ENCODE assay signal across 28 cellular contexts in the genomic region with DNA sequence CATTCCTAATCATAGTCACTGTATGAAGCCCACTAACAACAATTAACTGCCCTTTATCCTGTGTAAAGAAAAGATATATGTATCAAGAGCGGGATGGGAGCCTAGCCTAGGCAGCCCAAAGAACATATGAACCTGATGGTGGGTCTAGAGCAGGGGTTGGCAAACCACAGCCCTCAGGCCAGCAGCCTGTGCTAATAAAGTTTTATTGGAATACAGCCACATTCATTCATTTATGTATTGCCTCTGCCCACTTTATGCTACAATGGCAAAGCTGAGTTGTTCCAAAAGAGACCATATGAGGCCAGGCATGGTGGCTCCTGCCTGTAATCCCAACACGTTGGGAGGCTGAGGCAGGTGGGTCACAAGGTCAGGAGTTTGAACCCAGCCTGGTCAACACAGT.
"Had no signal": no experiment of that assay in that cellular context is flagged by ENCODE, and none has a peak within 500 bp of the region (broad histone marks: within the 10 kb centered on the region; RNA-seq: fewer than 3 reads in every experiment).

No MANE protein-coding gene starts in this region.

- H3K27me3 ChIP-seq: heart left ventricle, left lung, pancreas, sigmoid colon, spleen, suprapubic skin, tibial artery, upper lobe of left lung had no signal

- FAIRE-seq: islet of Langerhans, kidney, pancreas, small intestine, urothelium cell line had no signal

- H3K4me3 ChIP-seq: heart left ventricle, left lung, lower lobe of right lung, pancreas, prostate gland, sigmoid colon, spleen, suprapubic skin, thoracic aorta, tibial artery, upper lobe of left lung had no signal

- H3K36me3 ChIP-seq: pancreas, prostate gland had no signal

- ATAC-seq: heart left ventricle; left colon; left lung; lower lobe of right lung; natural killer cell treated with Interleukin-12 subunit alpha and Interleukin-12 subunit beta and Interleukin-15 and Interleukin-18, amount 100 ng/mL, for 72 hours; pancreas; right cardiac atrium; stimulated activated effector memory CD8-positive, alpha-beta T cell treated with anti-CD3 and anti-CD28 coated beads, Interleukin-12 subunit alpha, Interleukin-12 subunit beta, amount 100 ng/mL, for 72 hours had no signal

- H3K4me1 ChIP-seq: prostate gland, suprapubic skin had no signal

- DNase-seq: heart left ventricle; hypothalamus; immature natural killer cell; kidney; left colon; left lung; lower lobe of right lung; mammary epithelial cell; mesenchymal stem cell; nucleus accumbens; pancreas; posterior cingulate gyrus; retina; right cardiac atrium; sigmoid colon; small intestine; spleen; stimulated activated CD4-positive, alpha-beta T cell treated with anti-CD3 and anti-CD28 coated beads, Interleukin-4, amount 100 ng/mL, for 24 hours; stimulated activated naive CD4-positive, alpha-beta T cell; tibial artery; upper lobe of left lung had no signal

- H3K9me3 ChIP-seq: heart left ventricle, left lung, lower lobe of right lung, pancreas, prostate gland, sigmoid colon, spleen, suprapubic skin, thoracic aorta, tibial artery, upper lobe of left lung had no signal

- H3K27ac ChIP-seq: heart left ventricle, left lung, lower lobe of right lung, pancreas, prostate gland, sigmoid colon, spleen, suprapubic skin, thoracic aorta, tibial artery, upper lobe of left lung had no signal
